ENCODE assay signal across 9 cellular contexts in genomic region chr9:94913550-94913949, GRCh38.
DNase-seq lines count a peak whose midpoint lies in the region; ATAC-seq, FAIRE-seq and TF ChIP-seq lines count a peak whose summit lies in the region.
"Had no signal": no experiment of that assay in that cellular context is flagged by ENCODE, and none has a peak within 500 bp of the region (broad histone marks: within the 10 kb centered on the region; RNA-seq: fewer than 3 reads in every experiment).

No MANE protein-coding gene starts in this region.

- no peak for ATAC-seq in left ventricle myocardium superior
- no peak for ATAC-seq in activated naive CD8-positive, alpha-beta T cell treated with anti-CD3 and anti-CD28 coated beads, Interleukin-2, amount 50 U/mL, for 24 hours
- ATAC-seq: stimulated activated naive B cell treated with anti-CD40 and anti-IgM and Interleukin-4, amounts not matched to agents 10 μg/mL and 1 μg/mL and 100 μg/mL, for 72 hours had no signal

- H3K9me3 ChIP-seq in right atrium auricular region = no peaks in the 10 kb centered on the region
- no peaks in the 10 kb centered on the region for H3K9me3 ChIP-seq in left ventricle myocardium inferior (replicated peaks)

- in situ Hi-C loops in brain microvascular endothelial cell (cut with HindIII; ENCODE audit: low pct_ligation_motif_present, low sequenced_read_pairs) = no loop called here

- no peak for DNase-seq in right atrium auricular region (ENCODE audit: low spot score)
- no peak for DNase-seq in left ventricle myocardium superior
- no peak for DNase-seq in brain microvascular endothelial cell
- no peak for DNase-seq in mesothelial cell of epicardium (ENCODE audit: low spot score in 2 of 2, unreplicated experiment in 2 of 2)
- DNase-seq in activated naive CD8-positive, alpha-beta T cell treated with anti-CD3 and anti-CD28 coated beads, Interleukin-2, amount 50 U/mL, for 24 hours = no peak
- no peak for DNase-seq in RCC 7860 (ENCODE audit: low spot score)
- DNase-seq in left ventricle myocardium inferior = no peak
- DNase-seq in DMS114 treated with DMSO at 0.1 percent for 48 hours (lab: John Stamatoyannopoulos, UW; ENCODE audit: unreplicated experiment) = no peak
- DNase-seq: stimulated activated naive B cell treated with anti-CD40 and anti-IgM and Interleukin-4, amounts not matched to agents 10 μg/mL and 1 μg/mL and 100 μg/mL, for 72 hours had no signal

- H3K4me1 ChIP-seq in right atrium auricular region = peaks cover 0 to 24% of the 10 kb centered on the region in 2 donors
- H3K4me1 ChIP-seq in left ventricle myocardium inferior = peaks cover 37% of the 10 kb centered on the region

- H3K27ac Mint-ChIP-seq in mesothelial cell of epicardium = peak overlapping the region; percentile 91
- no peak overlapping the region for H3K27ac Mint-ChIP-seq in activated naive CD8-positive, alpha-beta T cell treated with anti-CD3 and anti-CD28 coated beads, Interleukin-2, amount 50 U/mL, for 24 hours
- H3K27ac Mint-ChIP-seq: stimulated activated naive B cell treated with anti-CD40 and anti-IgM and Interleukin-4, amounts not matched to agents 10 μg/mL and 1 μg/mL and 100 μg/mL, for 72 hours had no signal

- H3K9me3 Mint-ChIP-seq in mesothelial cell of epicardium = no peaks in the 10 kb centered on the region
- no peaks in the 10 kb centered on the region for H3K9me3 Mint-ChIP-seq in activated naive CD8-positive, alpha-beta T cell treated with anti-CD3 and anti-CD28 coated beads, Interleukin-2, amount 50 U/mL, for 24 hours
- H3K9me3 Mint-ChIP-seq: stimulated activated naive B cell treated with anti-CD40 and anti-IgM and Interleukin-4, amounts not matched to agents 10 μg/mL and 1 μg/mL and 100 μg/mL, for 72 hours had no signal

- no peaks in the 10 kb centered on the region for H3K36me3 Mint-ChIP-seq in mesothelial cell of epicardium
- H3K36me3 Mint-ChIP-seq in activated naive CD8-positive, alpha-beta T cell treated with anti-CD3 and anti-CD28 coated beads, Interleukin-2, amount 50 U/mL, for 24 hours (ENCODE audit: low read depth) = no peaks in the 10 kb centered on the region

- H3K27me3 ChIP-seq in right atrium auricular region (no peaks in the 10 kb centered on the region), brain microvascular endothelial cell (replicated peaks) (no peaks in the 10 kb centered on the region), left ventricle myocardium inferior (ENCODE audit: low read depth) (no peaks in the 10 kb centered on the region)

- no peak for FAIRE-seq in RCC 7860 (lab: Jason Lieb, UNC)

- H3K4me3 Mint-ChIP-seq in mesothelial cell of epicardium = no peak overlapping the region
- H3K4me3 Mint-ChIP-seq in activated naive CD8-positive, alpha-beta T cell treated with anti-CD3 and anti-CD28 coated beads, Interleukin-2, amount 50 U/mL, for 24 hours = no peak overlapping the region
- H3K4me3 Mint-ChIP-seq: stimulated activated naive B cell treated with anti-CD40 and anti-IgM and Interleukin-4, amounts not matched to agents 10 μg/mL and 1 μg/mL and 100 μg/mL, for 72 hours had no signal

- H3K36me3 ChIP-seq in right atrium auricular region = no peaks in the 10 kb centered on the region
- no peaks in the 10 kb centered on the region for H3K36me3 ChIP-seq in brain microvascular endothelial cell (replicated peaks)
- no peaks in the 10 kb centered on the region for H3K36me3 ChIP-seq in left ventricle myocardium inferior

- peaks cover 79% of the 10 kb centered on the region for H3K4me1 Mint-ChIP-seq in mesothelial cell of epicardium
- H3K4me1 Mint-ChIP-seq in activated naive CD8-positive, alpha-beta T cell treated with anti-CD3 and anti-CD28 coated beads, Interleukin-2, amount 50 U/mL, for 24 hours = peaks cover 6% of the 10 kb centered on the region

- H3K4me3 ChIP-seq in right atrium auricular region (no peak overlapping the region), brain microvascular endothelial cell (ENCODE audit: low read depth, low read length) (no peak overlapping the region), left ventricle myocardium inferior (no peak overlapping the region)

- intact Hi-C loops in left ventricle myocardium superior (cut with micrococcal nuclease) (no loop called here), left ventricle myocardium inferior (cut with micrococcal nuclease) (no loop called here)

- TF ChIP-seq CTCF in right atrium auricular region (IDR thresholded peaks at IDR 0.05) (no peak), brain microvascular endothelial cell (IDR thresholded peaks at IDR 0.05; ENCODE audit: low read depth, low read length, missing control alignments) (no peak), mesothelial cell of epicardium (IDR thresholded peaks at IDR 0.05; ENCODE audit: unreplicated experiment) (no peak), left ventricle myocardium inferior (IDR thresholded peaks at IDR 0.05; ENCODE audit: borderline replicate concordance) (no peak)

- H3K27ac ChIP-seq in right atrium auricular region = peak overlapping the region; percentile 5 to 79
- H3K27ac ChIP-seq in brain microvascular endothelial cell = peak overlapping the region; percentile 50
- no peak overlapping the region for H3K27ac ChIP-seq in left ventricle myocardium inferior (replicated peaks)

- no peaks in the 10 kb centered on the region for H3K27me3 Mint-ChIP-seq in mesothelial cell of epicardium (ENCODE audit: low read depth)
- no peaks in the 10 kb centered on the region for H3K27me3 Mint-ChIP-seq in activated naive CD8-positive, alpha-beta T cell treated with anti-CD3 and anti-CD28 coated beads, Interleukin-2, amount 50 U/mL, for 24 hours
- H3K27me3 Mint-ChIP-seq: stimulated activated naive B cell treated with anti-CD40 and anti-IgM and Interleukin-4, amounts not matched to agents 10 μg/mL and 1 μg/mL and 100 μg/mL, for 72 hours had no signal
